ENCODE assay signal across 29 cellular contexts in genomic region chr4:187118731-187119130, GRCh38.
"Had no signal": no experiment of that assay in that cellular context is flagged by ENCODE, and none has a peak within 500 bp of the region (broad histone marks: within the 10 kb centered on the region; RNA-seq: fewer than 3 reads in every experiment).

No MANE protein-coding gene starts in this region.

- H3K4me3 Mint-ChIP-seq: activated CD4-positive, alpha-beta memory T cell treated with anti-CD3 and anti-CD28 coated beads for 36 hours; activated CD4-positive, alpha-beta T cell treated with anti-CD3 and anti-CD28 coated beads, Interleukin-2, amount 10 ng/mL, durations not matched to agents 7 days and 5 days; activated naive CD4-positive, alpha-beta T cell treated with anti-CD3 and anti-CD28 coated beads for 36 hours; activated naive CD8-positive, alpha-beta T cell; activated T-helper 17 cell treated with anti-CD3 and anti-CD28 coated beads, Interleukin-2, amount 50 U/mL, for 72 hours had no signal

- H3K27ac Mint-ChIP-seq: activated CD4-positive, alpha-beta memory T cell treated with anti-CD3 and anti-CD28 coated beads for 36 hours; activated CD4-positive, alpha-beta T cell treated with anti-CD3 and anti-CD28 coated beads, Interleukin-2, amount 10 ng/mL, durations not matched to agents 7 days and 5 days; activated naive CD4-positive, alpha-beta T cell treated with anti-CD3 and anti-CD28 coated beads for 36 hours; activated naive CD8-positive, alpha-beta T cell; activated T-helper 17 cell treated with anti-CD3 and anti-CD28 coated beads, Interleukin-2, amount 50 U/mL, for 72 hours had no signal

- H3K9me3 ChIP-seq: SJCRH30, SK-N-SH had no signal

- DNase-seq: activated CD4-positive, alpha-beta memory T cell treated with anti-CD3 and anti-CD28 coated beads for 36 hours; activated CD4-positive, alpha-beta T cell treated with anti-CD3 and anti-CD28 coated beads, Interleukin-2, amount 10 ng/mL, durations not matched to agents 7 days and 5 days; activated CD4-positive, CD25-positive, alpha-beta regulatory T cell; activated CD8-positive, alpha-beta memory T cell treated with anti-CD3 and anti-CD28 coated beads for 24 hours; activated gamma-delta T cell; activated naive CD4-positive, alpha-beta T cell treated with anti-CD3 and anti-CD28 coated beads for 36 hours; activated T-cell treated with anti-CD3 and anti-CD28 coated beads for 4 hours; activated T-cell treated with anti-CD3 and anti-CD28 coated beads, Interleukin-2, amount 50 U/mL, for 48 hours; amygdala; central memory CD4-positive, alpha-beta T cell; NCI-H1092 treated with DMSO at 0.1 percent for 48 hours; NCI-H1417 treated with DMSO at 0.1 percent for 48 hours; NCI-H1694; NCI-H2029; NCI-H345; NCI-H510A; NCI-H526 treated with DMSO at 0.1 percent for 48 hours; NCI-H82; OCI-M1; RPMI8226; SJCRH30; SK-N-SH; T-helper 1 cell had no signal

- H3K4me3 ChIP-seq: SJCRH30 had no signal

- H3K27me3 Mint-ChIP-seq: activated CD4-positive, alpha-beta memory T cell treated with anti-CD3 and anti-CD28 coated beads for 36 hours; activated CD4-positive, alpha-beta T cell treated with anti-CD3 and anti-CD28 coated beads, Interleukin-2, amount 10 ng/mL, durations not matched to agents 7 days and 5 days; activated naive CD8-positive, alpha-beta T cell; activated T-helper 17 cell treated with anti-CD3 and anti-CD28 coated beads, Interleukin-2, amount 50 U/mL, for 72 hours had no signal

- FAIRE-seq: bronchial epithelial cell had no signal

- ATAC-seq: activated T-helper 17 cell treated with anti-CD3 and anti-CD28 coated beads, Interleukin-2, amount 50 U/mL, for 72 hours; Panc1; Right ventricle myocardium inferior had no signal

- H3K27me3 ChIP-seq: SJCRH30 had no signal

- H3K9me3 Mint-ChIP-seq: activated naive CD4-positive, alpha-beta T cell treated with anti-CD3 and anti-CD28 coated beads for 36 hours had no signal

- H3K27ac ChIP-seq: SJCRH30, VCaP had no signal

- H3K4me1 Mint-ChIP-seq: activated CD4-positive, alpha-beta T cell treated with anti-CD3 and anti-CD28 coated beads, Interleukin-2, amount 10 ng/mL, durations not matched to agents 7 days and 5 days; activated T-helper 17 cell treated with anti-CD3 and anti-CD28 coated beads, Interleukin-2, amount 50 U/mL, for 72 hours had no signal

- H3K36me3 ChIP-seq: SJCRH30 had no signal

- H3K4me1 ChIP-seq: SJCRH30 had no signal

- H3K4me2 ChIP-seq: SK-N-SH had no signal

- H3K9ac ChIP-seq: SK-N-SH had no signal

- H3K36me3 Mint-ChIP-seq: activated CD4-positive, alpha-beta memory T cell treated with anti-CD3 and anti-CD28 coated beads for 36 hours; activated naive CD8-positive, alpha-beta T cell had no signal
